27 cellular contexts compared by ENCODE assay signal in the genomic region with DNA sequence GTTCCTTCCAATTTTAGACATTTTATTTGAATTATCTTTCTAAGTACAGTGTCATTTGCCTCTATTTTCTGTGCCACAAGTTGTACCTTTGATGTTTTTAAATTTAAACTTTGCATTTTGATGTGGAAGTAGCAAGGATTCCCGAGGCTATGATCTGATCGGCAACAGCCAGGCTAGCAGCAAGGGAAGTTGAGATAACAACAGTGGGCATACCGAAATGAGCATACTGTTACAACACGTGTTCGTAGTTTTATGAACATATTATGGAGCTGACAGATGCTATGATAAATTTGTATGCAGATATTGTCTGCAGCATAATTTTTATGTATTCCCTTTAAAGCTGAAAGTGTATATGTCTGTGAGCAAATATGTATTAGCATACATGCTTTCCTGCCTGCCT.
"Had no signal": no experiment of that assay in that cellular context is flagged by ENCODE, and none has a peak within 500 bp of the region (broad histone marks: within the 10 kb centered on the region; RNA-seq: fewer than 3 reads in every experiment).

No MANE protein-coding gene starts in this region.

- H3K36me3 ChIP-seq: esophagus squamous epithelium, gastrocnemius medialis, heart right ventricle, left lung, lower lobe of right lung had no signal

- H3K27ac ChIP-seq: coronary artery, dorsolateral prefrontal cortex, epithelial cell of prostate, esophagus squamous epithelium, gastrocnemius medialis, heart right ventricle, left lung, lower lobe of right lung had no signal

- H3K4me1 Mint-ChIP-seq: naive B cell; naive thymus-derived CD8-positive, alpha-beta T cell had no signal

- H3K4me3 Mint-ChIP-seq: mesothelial cell of epicardium; naive B cell; naive thymus-derived CD8-positive, alpha-beta T cell had no signal

- H3K36me3 Mint-ChIP-seq: naive B cell; naive thymus-derived CD8-positive, alpha-beta T cell had no signal

- H3K4me3 ChIP-seq: coronary artery, dorsolateral prefrontal cortex, esophagus squamous epithelium, gastrocnemius medialis, heart right ventricle, left lung, lower lobe of right lung, mucosa of descending colon had no signal

- FAIRE-seq: colon, kidney had no signal

- H3K27ac Mint-ChIP-seq: mesothelial cell of epicardium; naive B cell; naive thymus-derived CD8-positive, alpha-beta T cell had no signal

- H3K9me3 Mint-ChIP-seq: mesothelial cell of epicardium had no signal

- H3K4me1 ChIP-seq: esophagus squamous epithelium, gastrocnemius medialis, left lung, lower lobe of right lung had no signal

- H3K27me3 ChIP-seq: esophagus squamous epithelium, gastrocnemius medialis, heart right ventricle, left lung had no signal

- H3K9me3 ChIP-seq: esophagus squamous epithelium, gastrocnemius medialis, heart right ventricle, left lung, lower lobe of right lung, mucosa of descending colon had no signal

- ATAC-seq: esophagus mucosa; gastrocnemius medialis; heart right ventricle; left lung; left ventricle myocardium superior; lower lobe of right lung; mucosa of descending colon; naive thymus-derived CD8-positive, alpha-beta T cell had no signal

- H3K27me3 Mint-ChIP-seq: naive B cell; naive thymus-derived CD8-positive, alpha-beta T cell had no signal

- DNase-seq: dermis blood vessel endothelial cell; dorsolateral prefrontal cortex; effector CD4-positive, alpha-beta T cell; effector memory CD4-positive, alpha-beta T cell; erythroblast; esophagus squamous epithelium; foreskin fibroblast; foreskin melanocyte; gastrocnemius medialis; glutamatergic neuron; head of caudate nucleus; heart right ventricle; hippocampal formation; kidney; kidney glomerular epithelial cell; left lung; left ventricle myocardium superior; lower lobe of right lung; mesenchymal stem cell; mucosa of descending colon; naive B cell; naive thymus-derived CD8-positive, alpha-beta T cell had no signal
